In genomic region chr1:77292551-77292950, GRCh38 we compare ENCODE assay signal across 33 cellular contexts. TPM values are rescaled to one million over a fixed set of nuclear protein-coding genes. Genes with fewer than 3 reads are reported as not detected.
"Had no signal": no experiment of that assay in that cellular context is flagged by ENCODE, and none has a peak within 500 bp of the region (broad histone marks: within the 10 kb centered on the region; RNA-seq: fewer than 3 reads in every experiment).

No MANE protein-coding gene starts in this region.

- H3K27ac Mint-ChIP-seq: activated CD4-positive, alpha-beta memory T cell treated with anti-CD3 and anti-CD28 coated beads for 36 hours; activated CD4-positive, alpha-beta T cell treated with anti-CD3 and anti-CD28 coated beads for 36 hours; activated CD4-positive, alpha-beta T cell treated with anti-CD3 and anti-CD28 coated beads, Interleukin-2, amount 10 ng/mL, durations not matched to agents 24 days and 14 days; activated CD8-positive, alpha-beta memory T cell treated with anti-CD3 and anti-CD28 coated beads, Interleukin-2, amount 10 ng/mL, durations not matched to agents 7 days and 5 days; activated CD8-positive, alpha-beta T cell treated with anti-CD3 and anti-CD28 coated beads, Interleukin-2, amount 10 ng/mL, durations not matched to agents 7 days and 5 days; activated naive CD4-positive, alpha-beta T cell treated with anti-CD3 and anti-CD28 coated beads for 36 hours; activated naive CD4-positive, alpha-beta T cell treated with anti-CD3 and anti-CD28 coated beads, Interleukin-2, amount 50 U/mL, for 24 hours; activated naive CD8-positive, alpha-beta T cell treated with anti-CD3 and anti-CD28 coated beads, Interleukin-2, amount 10 ng/mL, durations not matched to agents 7 days and 5 days; activated T-helper 1 cell treated with anti-CD3 and anti-CD28 coated beads, Interleukin-12 subunit alpha, Interleukin-12 subunit beta, Interleukin-2, Interleukin-4 antibody, amounts not matched to agents 30 ng/mL and 10 ng/mL and 1 ng/mL, durations not matched to agents 14 hours and 24 hours and 36 hours; activated T-helper 2 cell treated with anti-CD3 and anti-CD28 coated beads, Interferon-gamma antibody, Interleukin-2, Interleukin-4, amounts not matched to agents 10 μg/mL and 5 μg/mL and 100 μg/mL, durations not matched to agents 14 hours and 24 hours and 36 hours; effector memory CD8-positive, alpha-beta T cell had no signal

- FAIRE-seq: astrocyte, colon had no signal

- H3K4me1 ChIP-seq: esophagus muscularis mucosa, foreskin keratinocyte, gastrocnemius medialis, heart left ventricle had no signal

- DNase-seq: activated CD4-positive, alpha-beta memory T cell treated with anti-CD3 and anti-CD28 coated beads for 36 hours; activated CD4-positive, alpha-beta T cell treated with anti-CD3 and anti-CD28 coated beads for 36 hours; activated CD4-positive, alpha-beta T cell treated with anti-CD3 and anti-CD28 coated beads, Interleukin-2, amount 10 ng/mL, durations not matched to agents 24 days and 14 days; activated CD4-positive, CD25-positive, alpha-beta regulatory T cell; activated CD4-positive, CD25-positive, alpha-beta regulatory T cell treated with anti-CD3 and anti-CD28 coated beads, Interleukin-2, amount 50 U/mL, for 72 hours; activated CD8-positive, alpha-beta memory T cell treated with anti-CD3 and anti-CD28 coated beads, Interleukin-2, amount 10 ng/mL, durations not matched to agents 7 days and 5 days; activated CD8-positive, alpha-beta memory T cell treated with anti-CD3 and anti-CD28 coated beads, Interleukin-2, amount 50 U/mL, for 4 hours; activated CD8-positive, alpha-beta T cell treated with anti-CD3 and anti-CD28 coated beads, Interleukin-2, amount 10 ng/mL, durations not matched to agents 7 days and 5 days; activated effector memory CD4-positive, alpha-beta T cell treated with anti-CD3 and anti-CD28 coated beads, Interleukin-2, amount 50 U/mL, for 16 hours; activated naive CD4-positive, alpha-beta T cell treated with anti-CD3 and anti-CD28 coated beads for 36 hours; activated naive CD8-positive, alpha-beta T cell treated with anti-CD3 and anti-CD28 coated beads, Interleukin-2, amount 10 ng/mL, durations not matched to agents 7 days and 5 days; activated T-cell treated with anti-CD3 and anti-CD28 coated beads, Interleukin-2, amount 50 U/mL, for 1 hour; activated T-cell treated with anti-CD3 and anti-CD28 coated beads, Interleukin-2, amount 50 U/mL, for 48 hours; amniotic stem cell; anterior cingulate cortex; brain microvascular endothelial cell; caudate nucleus; cortex of kidney; dermis blood vessel endothelial cell; effector CD4-positive, alpha-beta T cell; effector memory CD8-positive, alpha-beta T cell; erythroblast; foreskin keratinocyte; gastrocnemius medialis; glutamatergic neuron; heart left ventricle; T-helper 2 cell had no signal

- H3K36me3 ChIP-seq: brain microvascular endothelial cell, esophagus muscularis mucosa, gastrocnemius medialis, heart left ventricle had no signal

- ATAC-seq: activated CD4-positive, alpha-beta T cell treated with anti-CD3 and anti-CD28 coated beads for 36 hours; activated CD8-positive, alpha-beta memory T cell treated with anti-CD3 and anti-CD28 coated beads, Interleukin-2, amount 10 ng/mL, durations not matched to agents 7 days and 5 days; activated CD8-positive, alpha-beta T cell treated with anti-CD3 and anti-CD28 coated beads, Interleukin-2, amount 10 ng/mL, durations not matched to agents 7 days and 5 days; effector memory CD8-positive, alpha-beta T cell; foreskin keratinocyte; gastrocnemius medialis; heart left ventricle had no signal

- H3K9me3 Mint-ChIP-seq: activated CD4-positive, alpha-beta memory T cell treated with anti-CD3 and anti-CD28 coated beads for 36 hours; activated CD4-positive, alpha-beta T cell treated with anti-CD3 and anti-CD28 coated beads, Interleukin-2, amount 10 ng/mL, durations not matched to agents 24 days and 14 days; activated naive CD4-positive, alpha-beta T cell treated with anti-CD3 and anti-CD28 coated beads for 36 hours; activated naive CD4-positive, alpha-beta T cell treated with anti-CD3 and anti-CD28 coated beads, Interleukin-2, amount 50 U/mL, for 24 hours; activated naive CD8-positive, alpha-beta T cell treated with anti-CD3 and anti-CD28 coated beads, Interleukin-2, amount 10 ng/mL, durations not matched to agents 7 days and 5 days; activated T-helper 1 cell treated with anti-CD3 and anti-CD28 coated beads, Interleukin-12 subunit alpha, Interleukin-12 subunit beta, Interleukin-2, Interleukin-4 antibody, amounts not matched to agents 30 ng/mL and 10 ng/mL and 1 ng/mL, durations not matched to agents 14 hours and 24 hours and 36 hours; activated T-helper 2 cell treated with anti-CD3 and anti-CD28 coated beads, Interferon-gamma antibody, Interleukin-2, Interleukin-4, amounts not matched to agents 10 μg/mL and 5 μg/mL and 100 μg/mL, durations not matched to agents 14 hours and 24 hours and 36 hours; effector memory CD8-positive, alpha-beta T cell had no signal

- H3K27me3 Mint-ChIP-seq: activated CD4-positive, alpha-beta memory T cell treated with anti-CD3 and anti-CD28 coated beads for 36 hours; activated CD4-positive, alpha-beta T cell treated with anti-CD3 and anti-CD28 coated beads for 36 hours; activated CD4-positive, alpha-beta T cell treated with anti-CD3 and anti-CD28 coated beads, Interleukin-2, amount 10 ng/mL, durations not matched to agents 24 days and 14 days; activated naive CD4-positive, alpha-beta T cell treated with anti-CD3 and anti-CD28 coated beads, Interleukin-2, amount 50 U/mL, for 24 hours; activated naive CD8-positive, alpha-beta T cell treated with anti-CD3 and anti-CD28 coated beads, Interleukin-2, amount 10 ng/mL, durations not matched to agents 7 days and 5 days had no signal

- H3K4me3 ChIP-seq: esophagus muscularis mucosa, gastrocnemius medialis, heart left ventricle had no signal

- H3K4me1 Mint-ChIP-seq: activated CD4-positive, alpha-beta T cell treated with anti-CD3 and anti-CD28 coated beads for 36 hours; activated CD4-positive, alpha-beta T cell treated with anti-CD3 and anti-CD28 coated beads, Interleukin-2, amount 10 ng/mL, durations not matched to agents 24 days and 14 days; activated CD8-positive, alpha-beta memory T cell treated with anti-CD3 and anti-CD28 coated beads, Interleukin-2, amount 10 ng/mL, durations not matched to agents 7 days and 5 days; activated naive CD8-positive, alpha-beta T cell treated with anti-CD3 and anti-CD28 coated beads, Interleukin-2, amount 10 ng/mL, durations not matched to agents 7 days and 5 days had no signal

- H3K27me3 ChIP-seq: brain microvascular endothelial cell, esophagus muscularis mucosa, gastrocnemius medialis, heart left ventricle had no signal

- H3K27ac ChIP-seq: brain microvascular endothelial cell, esophagus muscularis mucosa, foreskin keratinocyte, gastrocnemius medialis, heart left ventricle had no signal

- H3K4me3 Mint-ChIP-seq: activated CD4-positive, alpha-beta memory T cell treated with anti-CD3 and anti-CD28 coated beads for 36 hours; activated CD4-positive, alpha-beta T cell treated with anti-CD3 and anti-CD28 coated beads for 36 hours; activated CD4-positive, alpha-beta T cell treated with anti-CD3 and anti-CD28 coated beads, Interleukin-2, amount 10 ng/mL, durations not matched to agents 24 days and 14 days; activated CD8-positive, alpha-beta memory T cell treated with anti-CD3 and anti-CD28 coated beads, Interleukin-2, amount 10 ng/mL, durations not matched to agents 7 days and 5 days; activated CD8-positive, alpha-beta T cell treated with anti-CD3 and anti-CD28 coated beads, Interleukin-2, amount 10 ng/mL, durations not matched to agents 7 days and 5 days; activated naive CD4-positive, alpha-beta T cell treated with anti-CD3 and anti-CD28 coated beads for 36 hours; activated naive CD4-positive, alpha-beta T cell treated with anti-CD3 and anti-CD28 coated beads, Interleukin-2, amount 50 U/mL, for 24 hours; activated naive CD8-positive, alpha-beta T cell treated with anti-CD3 and anti-CD28 coated beads, Interleukin-2, amount 10 ng/mL, durations not matched to agents 7 days and 5 days; activated T-helper 1 cell treated with anti-CD3 and anti-CD28 coated beads, Interleukin-12 subunit alpha, Interleukin-12 subunit beta, Interleukin-2, Interleukin-4 antibody, amounts not matched to agents 30 ng/mL and 10 ng/mL and 1 ng/mL, durations not matched to agents 14 hours and 24 hours and 36 hours; effector memory CD8-positive, alpha-beta T cell had no signal

- H3K9me3 ChIP-seq: esophagus muscularis mucosa, gastrocnemius medialis, heart left ventricle had no signal

RNA-seq across cellular contexts. Expression of gene AK5, which starts 10.7 kb away (rescaled TPM):
- total RNA-seq: activated CD8-positive, alpha-beta memory T cell treated with anti-CD3 and anti-CD28 coated beads, Interleukin-2, amount 10 ng/mL, durations not matched to agents 7 days and 5 days; activated T-helper 1 cell treated with anti-CD3 and anti-CD28 coated beads, Interleukin-12 subunit alpha, Interleukin-12 subunit beta, Interleukin-2, Interleukin-4 antibody, amounts not matched to agents 30 ng/mL and 10 ng/mL and 1 ng/mL, durations not matched to agents 14 hours and 24 hours and 36 hours; activated T-helper 2 cell treated with anti-CD3 and anti-CD28 coated beads, Interferon-gamma antibody, Interleukin-2, Interleukin-4, amounts not matched to agents 10 μg/mL and 5 μg/mL and 100 μg/mL, durations not matched to agents 14 hours and 24 hours and 36 hours had no signal
